Comparison of ENCODE assay signal across 8 cellular contexts in genomic region chr7:149962685-149963319, GRCh38.
DNase-seq lines count a peak whose midpoint lies in the region; ATAC-seq and TF ChIP-seq lines count a peak whose summit lies in the region.
"Not testable (repeated sequence)": the region's sequence is repeated elsewhere in the genome, so short reads cannot be mapped to it uniquely, and the experiment has no call there.

No MANE protein-coding gene starts in this region.

- H3K4me3 Mint-ChIP-seq in activated T-cell treated with anti-CD3 and anti-CD28 coated beads, Interleukin-2, amount 50 U/mL, for 72 hours: not testable (repeated sequence)

- not testable (repeated sequence) for H3K27ac ChIP-seq in GM23248; lung (ENCODE audit: low read depth in 1 of 2, low read length in 1 of 2)
- H3K27ac ChIP-seq in spleen: peak overlapping the region in 5 of 8 donors; percentile 13 to 75 (median 25)

- in situ Hi-C loops in ACHN (cut with HindIII; ENCODE audit: low pct_ligation_motif_present, low pct_unique_long_range_greater_than_20kb, low sequenced_read_pairs); GM23248 (cut with MboI): not testable (repeated sequence)

- not testable (repeated sequence) for H3K4me2 ChIP-seq in GM23248 (ENCODE audit: unreplicated experiment)

- H3K9me3 ChIP-seq in GM23248 (ENCODE audit: low read depth); lung (ENCODE audit: control insufficient read depth in 2 of 2, insufficient read depth in 1 of 2, low read length in 1 of 2): not testable (repeated sequence)
- peaks cover 0 to 20% (median 16%) of the 10 kb centered on the region in 8 donors for H3K9me3 ChIP-seq in spleen

- H3K9me3 Mint-ChIP-seq in activated T-cell treated with anti-CD3 and anti-CD28 coated beads, Interleukin-2, amount 50 U/mL, for 72 hours: peaks cover 12 to 17% of the 10 kb centered on the region in 2 donors

- H4K20me1 ChIP-seq in GM23248 (ENCODE audit: insufficient read depth): not testable (repeated sequence)

- H3K79me2 ChIP-seq in GM23248 (ENCODE audit: insufficient read depth): not testable (repeated sequence)

- not testable (repeated sequence) for H3K36me3 ChIP-seq in GM23248 (ENCODE audit: low read depth); lung (ENCODE audit: control insufficient read depth in 2 of 2, insufficient read depth in 2 of 2, low read length in 2 of 2); spleen

- not testable (repeated sequence) for H3F3A ChIP-seq in GM23248 (ENCODE audit: insufficient read depth)

- H3K4me1 Mint-ChIP-seq in activated T-cell treated with anti-CD3 and anti-CD28 coated beads, Interleukin-2, amount 50 U/mL, for 72 hours (ENCODE audit: low read depth): peaks cover 11% of the 10 kb centered on the region

- 0 out of 3 replicates have a peak, but pooled peaks have one; percentile 28 for ATAC-seq in SK-N-SH treated with all-trans-retinoic acid at 6 μM for 48 hours
- ATAC-seq in activated T-cell treated with anti-CD3 and anti-CD28 coated beads, Interleukin-2, amount 50 U/mL, for 72 hours (replicated peaks in 1 of 2): not testable (repeated sequence)
- peak; percentile 62 for ATAC-seq in Right ventricle myocardium inferior
- peak; percentile 45 for ATAC-seq in lung (ENCODE audit: insufficient read depth, low FRiP score)

- not testable (repeated sequence) for TF ChIP-seq CTCF in lung (IDR thresholded peaks at IDR 0.05; ENCODE audit: control extremely low read depth, extremely low read depth); spleen (IDR thresholded peaks at IDR 0.05 in 8 of 11, conservative IDR thresholded peaks at IDR 0.05 in 3 of 11)

- H3K27me3 ChIP-seq in GM23248 (replicated peaks; ENCODE audit: insufficient read depth); lung (ENCODE audit: control insufficient read depth, insufficient read depth); spleen (replicated peaks in 1 of 7): not testable (repeated sequence)

- not testable (repeated sequence) for H2AFZ ChIP-seq in GM23248

- DNase-seq in ACHN (peak; percentile 57), GM23248 (peak; percentile 1), astrocyte of the hippocampus (ENCODE audit: low read depth, low spot score) (peak; percentile 10)
- DNase-seq in activated T-cell treated with anti-CD3 and anti-CD28 coated beads, Interleukin-2, amount 50 U/mL, for 72 hours; Right ventricle myocardium inferior (ENCODE audit: missing footprints); lung (ENCODE audit: low spot score); spleen: not testable (repeated sequence)

- not testable (repeated sequence) for H3K4me3 ChIP-seq in GM23248, lung, spleen

- not testable (repeated sequence) for TF ChIP-seq POLR2A in spleen (IDR thresholded peaks at IDR 0.05)

- H3K9me2 ChIP-seq in GM23248 (ENCODE audit: insufficient read depth): not testable (repeated sequence)

- H3K27me3 Mint-ChIP-seq in activated T-cell treated with anti-CD3 and anti-CD28 coated beads, Interleukin-2, amount 50 U/mL, for 72 hours (ENCODE audit: low read depth): not testable (repeated sequence)

- WGBS in GM23248 (ENCODE audit: low coverage in 1 of 2, low lambda C conversion rate in 2 of 2, missing lambda C conversion rate in 2 of 2), 2 experiments: 8 to 9% methylated on average over 8 of the region's 8 CpGs
- WGBS in lung, 2 donors: 66 to 79% methylated on average over 7 to 8 of the region's 8 CpGs
- whole genome bisulfite sequencing in spleen, 5 donors: 42 to 66% (median 57%) methylated on average over 7 to 8 of the region's 8 CpGs

- H3K36me3 Mint-ChIP-seq in activated T-cell treated with anti-CD3 and anti-CD28 coated beads, Interleukin-2, amount 50 U/mL, for 72 hours (ENCODE audit: insufficient read depth in 2 of 2): peaks cover 13 to 15% of the 10 kb centered on the region in 2 donors

- peak overlapping the region; percentile 2 for H3K27ac Mint-ChIP-seq in activated T-cell treated with anti-CD3 and anti-CD28 coated beads, Interleukin-2, amount 50 U/mL, for 72 hours

- not testable (repeated sequence) for H3K4me1 ChIP-seq in GM23248 (ENCODE audit: insufficient read depth); lung (ENCODE audit: control insufficient read depth in 2 of 2, insufficient read depth in 2 of 2, low read length in 2 of 2); spleen

- H3K9ac ChIP-seq in GM23248: not testable (repeated sequence)

- intact Hi-C loops in Right ventricle myocardium inferior (cut with DNase I); spleen (cut with DNase I; ENCODE audit: low total_unique reads): not testable (repeated sequence)
